ENCODE assay signal across 32 cellular contexts in the genomic region with DNA sequence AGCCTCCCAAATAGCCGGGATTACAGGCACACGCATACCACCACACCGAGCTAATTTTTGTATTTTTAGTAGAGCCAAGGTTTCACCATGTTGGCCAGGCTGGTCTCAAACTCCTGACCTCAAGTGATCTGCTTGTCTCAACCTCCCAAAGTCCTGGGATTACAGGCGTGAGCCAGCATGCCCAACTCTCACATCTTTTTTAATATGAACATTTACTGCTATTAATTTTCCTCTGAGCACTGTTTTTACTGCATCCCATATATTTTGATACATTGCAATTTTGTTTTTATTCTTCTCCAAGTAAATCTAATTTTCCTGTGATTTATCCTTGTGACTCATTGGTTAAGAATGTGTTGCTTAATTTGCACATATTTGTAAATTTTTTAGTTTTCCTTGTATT.
"Had no signal": no experiment of that assay in that cellular context is flagged by ENCODE, and none has a peak within 500 bp of the region (broad histone marks: within the 10 kb centered on the region; RNA-seq: fewer than 3 reads in every experiment).

No MANE protein-coding gene starts in this region.

- FAIRE-seq: endometrium, endothelial cell of umbilical vein had no signal

- H3K4me3 Mint-ChIP-seq: activated CD4-positive, alpha-beta memory T cell treated with anti-CD3 and anti-CD28 coated beads, Interleukin-2, amount 10 ng/mL, durations not matched to agents 7 days and 5 days; activated CD4-positive, alpha-beta T cell treated with anti-CD3 and anti-CD28 coated beads for 36 hours; activated CD4-positive, alpha-beta T cell treated with anti-CD3 and anti-CD28 coated beads, Interleukin-2, amount 10 ng/mL, durations not matched to agents 24 days and 14 days; activated naive CD4-positive, alpha-beta T cell treated with anti-CD3 and anti-CD28 coated beads, Interleukin-2, amount 10 ng/mL, durations not matched to agents 7 days and 5 days; activated T-cell treated with anti-CD3 and anti-CD28 coated beads, Interleukin-2, amount 50 U/mL, for 4 hours; activated T-helper 1 cell treated with anti-CD3 and anti-CD28 coated beads, Interleukin-12 subunit alpha, Interleukin-12 subunit beta, Interleukin-2, Interleukin-4 antibody, amounts not matched to agents 30 ng/mL and 10 ng/mL and 1 ng/mL, durations not matched to agents 14 hours and 24 hours and 36 hours; T-cell; T-helper 17 cell; T-helper 2 cell treated with Interferon-gamma antibody and Interleukin-4, amounts not matched to agents 5 μg/mL and 100 μg/mL, for 36 hours had no signal

- H3K4me1 ChIP-seq: adrenal gland, body of pancreas, colonic mucosa, esophagus squamous epithelium had no signal

- H3K27me3 Mint-ChIP-seq: activated CD4-positive, alpha-beta memory T cell treated with anti-CD3 and anti-CD28 coated beads, Interleukin-2, amount 10 ng/mL, durations not matched to agents 7 days and 5 days; activated CD4-positive, alpha-beta T cell treated with anti-CD3 and anti-CD28 coated beads for 36 hours; activated CD4-positive, alpha-beta T cell treated with anti-CD3 and anti-CD28 coated beads, Interleukin-2, amount 10 ng/mL, durations not matched to agents 24 days and 14 days; activated naive CD4-positive, alpha-beta T cell treated with anti-CD3 and anti-CD28 coated beads, Interleukin-2, amount 10 ng/mL, durations not matched to agents 7 days and 5 days; T-cell; T-helper 17 cell had no signal

- H3K27me3 ChIP-seq: adrenal gland, body of pancreas, colonic mucosa, esophagus squamous epithelium had no signal

- H3K27ac ChIP-seq: adrenal gland, body of pancreas, colonic mucosa, epithelial cell of prostate, esophagus squamous epithelium had no signal

- ATAC-seq: activated CD4-positive, alpha-beta T cell treated with anti-CD3 and anti-CD28 coated beads for 36 hours; activated naive CD4-positive, alpha-beta T cell treated with anti-CD3 and anti-CD28 coated beads, Interleukin-2, amount 50 U/mL, for 72 hours; activated T-cell treated with anti-CD3 and anti-CD28 coated beads, Interleukin-2, amount 50 U/mL, for 4 hours; body of pancreas; T-cell; T-helper 17 cell had no signal

- DNase-seq: activated CD4-positive, alpha-beta memory T cell treated with anti-CD3 and anti-CD28 coated beads, Interleukin-2, amount 10 ng/mL, durations not matched to agents 7 days and 5 days; activated CD4-positive, alpha-beta T cell treated with anti-CD3 and anti-CD28 coated beads for 36 hours; activated CD4-positive, alpha-beta T cell treated with anti-CD3 and anti-CD28 coated beads, Interleukin-2, amount 10 ng/mL, durations not matched to agents 24 days and 14 days; activated CD4-positive, alpha-beta T cell treated with anti-CD3 and anti-CD28 coated beads, Interleukin-2, amount 50 U/mL, for 4 hours; activated CD4-positive, CD25-positive, alpha-beta regulatory T cell; activated CD4-positive, CD25-positive, alpha-beta regulatory T cell treated with anti-CD3 and anti-CD28 coated beads, Interleukin-2, amount 50 U/mL, for 72 hours; activated CD8-positive, alpha-beta memory T cell treated with anti-CD3 and anti-CD28 coated beads, Interleukin-2, amount 50 U/mL, for 48 hours; activated gamma-delta T cell; activated naive CD4-positive, alpha-beta T cell; activated naive CD4-positive, alpha-beta T cell treated with anti-CD3 and anti-CD28 coated beads, Interleukin-2, amount 10 ng/mL, durations not matched to agents 7 days and 5 days; activated T-cell treated with anti-CD3 and anti-CD28 coated beads, Interleukin-2, amount 50 U/mL, for 4 hours; adrenal gland; amygdala; aorta; body of pancreas; caudate nucleus; cerebellar nuclear complex; colonic mucosa; effector CD8-positive, alpha-beta T cell; esophagus squamous epithelium; foreskin melanocyte; head of caudate nucleus; SW 1271; T-cell; T-helper 17 cell; T1000 had no signal

- H3K36me3 ChIP-seq: adrenal gland, colonic mucosa, esophagus squamous epithelium had no signal

- H3K27ac Mint-ChIP-seq: activated CD4-positive, alpha-beta memory T cell treated with anti-CD3 and anti-CD28 coated beads, Interleukin-2, amount 10 ng/mL, durations not matched to agents 7 days and 5 days; activated CD4-positive, alpha-beta T cell treated with anti-CD3 and anti-CD28 coated beads for 36 hours; activated CD4-positive, alpha-beta T cell treated with anti-CD3 and anti-CD28 coated beads, Interleukin-2, amount 10 ng/mL, durations not matched to agents 24 days and 14 days; activated naive CD4-positive, alpha-beta T cell treated with anti-CD3 and anti-CD28 coated beads, Interleukin-2, amount 10 ng/mL, durations not matched to agents 7 days and 5 days; activated naive CD4-positive, alpha-beta T cell treated with anti-CD3 and anti-CD28 coated beads, Interleukin-2, amount 50 U/mL, for 72 hours; activated T-helper 1 cell treated with anti-CD3 and anti-CD28 coated beads, Interleukin-12 subunit alpha, Interleukin-12 subunit beta, Interleukin-2, Interleukin-4 antibody, amounts not matched to agents 30 ng/mL and 10 ng/mL and 1 ng/mL, durations not matched to agents 14 hours and 24 hours and 36 hours; T-cell; T-helper 17 cell had no signal

- H3K9me3 ChIP-seq: colonic mucosa had no signal

- H3K4me3 ChIP-seq: adrenal gland, body of pancreas, colonic mucosa, esophagus squamous epithelium had no signal
